8 cellular contexts compared by ENCODE assay signal in genomic region chr2:28594369-28595108, GRCh38.
DNase-seq lines count a peak whose midpoint lies in the region; ATAC-seq, FAIRE-seq and TF ChIP-seq lines count a peak whose summit lies in the region.

No MANE protein-coding gene starts in this region.

- TF ChIP-seq CTCF in OCI-LY3 (IDR thresholded peaks at IDR 0.05; ENCODE audit: low read depth, low read length) (peak; percentile 88), mucosa of descending colon (IDR thresholded peaks at IDR 0.05) (peak; percentile 60)

- ATAC-seq in GM18909 (IDR thresholded peaks at IDR 0.05; ENCODE audit: poor library complexity, unreplicated experiment) (peak; percentile 71), mucosa of descending colon (peak; percentile 96)

- intact Hi-C loops in mucosa of descending colon (cut with DNase I, micrococcal nuclease), result loop anchor here (10.0 kb wide), 1 partner anchor 160 kb away; the partner anchor contains the start of gene PPP1CB (in 2 of the 2)

- peak; percentile 30 for FAIRE-seq in A204.1 (lab: Jason Lieb, UNC)

- peak overlapping the region; percentile 86 for H3K4me2 ChIP-seq in OCI-LY3 (ENCODE audit: low read length)

- H3K4me1 ChIP-seq in OCI-LY3 (ENCODE audit: low read length), result peaks cover 18% of the 10 kb centered on the region
- peaks cover 11% of the 10 kb centered on the region for H3K4me1 ChIP-seq in mucosa of descending colon (ENCODE audit: low read depth)

- DNase-seq in Jurkat, Clone E6-1 (ENCODE audit: low read depth, low spot score), result peak; percentile 60
- DNase-seq in activated CD8-positive, alpha-beta memory T cell treated with anti-CD3 and anti-CD28 coated beads, Interleukin-2, amount 50 U/mL, for 48 hours, result peak; percentile 94
- peak; percentile 74 for DNase-seq in epithelial cell of prostate (ENCODE audit: low read depth, low spot score)
- peak; percentile 89 to 100 (median 94) for DNase-seq in mucosa of descending colon
- peak; percentile 75 to 82 for DNase-seq in stimulated activated CD8-positive, alpha-beta memory T cell treated with anti-CD3 and anti-CD28 coated beads, Interleukin-2, amount 100 ng/mL, for 1 hour (ENCODE audit: low read depth in 2 of 2)

- H4K20me1 ChIP-seq in OCI-LY3 (ENCODE audit: insufficient read depth, low read length), result no peaks in the 10 kb centered on the region

- H2AFZ ChIP-seq in OCI-LY3 (ENCODE audit: low read depth, low read length), result peak overlapping the region; percentile 88

- H3K27ac ChIP-seq in OCI-LY3 (ENCODE audit: low read length) (peak overlapping the region; percentile 48), epithelial cell of prostate (peak overlapping the region; percentile 84)

- H3K4me3 ChIP-seq in Jurkat, Clone E6-1 (ENCODE audit: low read length), result no peak overlapping the region
- H3K4me3 ChIP-seq in OCI-LY3 (ENCODE audit: low read length), result peak overlapping the region; percentile 69
- H3K4me3 ChIP-seq in mucosa of descending colon, result no peak overlapping the region

- H3K36me3 ChIP-seq in OCI-LY3 (replicated peaks; ENCODE audit: low read depth, low read length) (no peaks in the 10 kb centered on the region), mucosa of descending colon (ENCODE audit: low read depth) (no peaks in the 10 kb centered on the region)

- peak overlapping the region; percentile 58 for H3K9ac ChIP-seq in OCI-LY3 (ENCODE audit: low read length)

- H3K79me2 ChIP-seq in OCI-LY3 (ENCODE audit: low read length), result no peaks in the 10 kb centered on the region

- H3K9me3 ChIP-seq in OCI-LY3 (ENCODE audit: insufficient read depth, low read length) (no peaks in the 10 kb centered on the region), mucosa of descending colon (no peaks in the 10 kb centered on the region)

- 0 out of 2 replicates have a peak, but pooled peaks cover 3% of the 10 kb centered on the region for H3K27me3 ChIP-seq in OCI-LY3 (ENCODE audit: low read depth, low read length)
